Comparison of ENCODE assay signal across 22 cellular contexts in genomic region chr4:87932718-87933136, GRCh38. TPM values are rescaled to one million over a fixed set of nuclear protein-coding genes. Genes with fewer than 3 reads are reported as not detected.
"Had no signal": no experiment of that assay in that cellular context is flagged by ENCODE, and none has a peak within 500 bp of the region (broad histone marks: within the 10 kb centered on the region; RNA-seq: fewer than 3 reads in every experiment).

No MANE protein-coding gene starts in this region.

- H3K36me3 Mint-ChIP-seq: activated CD8-positive, alpha-beta memory T cell treated with anti-CD3 and anti-CD28 coated beads, Interleukin-2, amount 10 ng/mL, durations not matched to agents 7 days and 5 days; activated naive CD8-positive, alpha-beta T cell treated with anti-CD3 and anti-CD28 coated beads, Interleukin-2, amount 10 ng/mL, durations not matched to agents 7 days and 5 days had no signal

- H3K9me3 Mint-ChIP-seq: activated CD4-positive, alpha-beta memory T cell treated with anti-CD3 and anti-CD28 coated beads, Interleukin-2, amount 10 ng/mL, durations not matched to agents 7 days and 5 days; activated naive CD8-positive, alpha-beta T cell treated with anti-CD3 and anti-CD28 coated beads, Interleukin-2, amount 10 ng/mL, durations not matched to agents 7 days and 5 days had no signal

- H3K27ac ChIP-seq: brain microvascular endothelial cell, colonic mucosa, sigmoid colon, tibial nerve, vagina had no signal

- H3K4me1 Mint-ChIP-seq: activated CD4-positive, alpha-beta memory T cell treated with anti-CD3 and anti-CD28 coated beads, Interleukin-2, amount 10 ng/mL, durations not matched to agents 7 days and 5 days; activated CD8-positive, alpha-beta memory T cell treated with anti-CD3 and anti-CD28 coated beads, Interleukin-2, amount 10 ng/mL, durations not matched to agents 7 days and 5 days; activated naive CD8-positive, alpha-beta T cell treated with anti-CD3 and anti-CD28 coated beads, Interleukin-2, amount 10 ng/mL, durations not matched to agents 7 days and 5 days; activated T-helper 17 cell treated with anti-CD3 and anti-CD28 coated beads, Interleukin-2, amount 50 U/mL, for 72 hours; nephron had no signal

- H3K9me3 ChIP-seq: colonic mucosa, vagina had no signal

- H3K36me3 ChIP-seq: brain microvascular endothelial cell, colonic mucosa, sigmoid colon, tibial nerve, vagina had no signal

- H3K4me3 ChIP-seq: colonic mucosa, sigmoid colon, tibial nerve, vagina had no signal

- H3K27me3 ChIP-seq: brain microvascular endothelial cell, colonic mucosa, sigmoid colon, tibial nerve, vagina had no signal

- DNase-seq: activated CD4-positive, alpha-beta memory T cell treated with anti-CD3 and anti-CD28 coated beads, Interleukin-2, amount 10 ng/mL, durations not matched to agents 7 days and 5 days; activated CD4-positive, alpha-beta T cell treated with anti-CD3 and anti-CD28 coated beads for 48 hours; activated CD4-positive, CD25-positive, alpha-beta regulatory T cell; activated CD8-positive, alpha-beta memory T cell treated with anti-CD3 and anti-CD28 coated beads, Interleukin-2, amount 10 ng/mL, durations not matched to agents 7 days and 5 days; activated naive CD4-positive, alpha-beta T cell; activated naive CD8-positive, alpha-beta T cell treated with anti-CD3 and anti-CD28 coated beads, Interleukin-2, amount 10 ng/mL, durations not matched to agents 7 days and 5 days; anterior cingulate cortex; brain microvascular endothelial cell; central memory CD4-positive, alpha-beta T cell; colonic mucosa; hypothalamus; kidney; midbrain; sigmoid colon; stimulated activated naive CD4-positive, alpha-beta T cell had no signal

- H3K27ac Mint-ChIP-seq: activated CD4-positive, alpha-beta memory T cell treated with anti-CD3 and anti-CD28 coated beads, Interleukin-2, amount 10 ng/mL, durations not matched to agents 7 days and 5 days; activated CD8-positive, alpha-beta memory T cell treated with anti-CD3 and anti-CD28 coated beads, Interleukin-2, amount 10 ng/mL, durations not matched to agents 7 days and 5 days; activated naive CD8-positive, alpha-beta T cell treated with anti-CD3 and anti-CD28 coated beads, Interleukin-2, amount 10 ng/mL, durations not matched to agents 7 days and 5 days; activated T-helper 17 cell treated with anti-CD3 and anti-CD28 coated beads, Interleukin-2, amount 50 U/mL, for 72 hours; nephron; T-helper 2 cell treated with Interferon-gamma antibody and Interleukin-4, amounts not matched to agents 5 μg/mL and 100 μg/mL, for 36 hours had no signal

- ATAC-seq: activated CD8-positive, alpha-beta memory T cell treated with anti-CD3 and anti-CD28 coated beads, Interleukin-2, amount 10 ng/mL, durations not matched to agents 7 days and 5 days; activated T-helper 17 cell treated with anti-CD3 and anti-CD28 coated beads, Interleukin-2, amount 50 U/mL, for 72 hours; left lobe of liver had no signal

- H3K4me1 ChIP-seq: colonic mucosa, sigmoid colon, tibial nerve, vagina had no signal

- H3K4me3 Mint-ChIP-seq: activated CD4-positive, alpha-beta memory T cell treated with anti-CD3 and anti-CD28 coated beads, Interleukin-2, amount 10 ng/mL, durations not matched to agents 7 days and 5 days; activated CD8-positive, alpha-beta memory T cell treated with anti-CD3 and anti-CD28 coated beads, Interleukin-2, amount 10 ng/mL, durations not matched to agents 7 days and 5 days; activated naive CD8-positive, alpha-beta T cell treated with anti-CD3 and anti-CD28 coated beads, Interleukin-2, amount 10 ng/mL, durations not matched to agents 7 days and 5 days; activated T-helper 17 cell treated with anti-CD3 and anti-CD28 coated beads, Interleukin-2, amount 50 U/mL, for 72 hours; nephron; T-helper 2 cell treated with Interferon-gamma antibody and Interleukin-4, amounts not matched to agents 5 μg/mL and 100 μg/mL, for 36 hours had no signal

RNA-seq across cellular contexts. Expression of gene SPP1, which starts 42.8 kb away (rescaled TPM):
- total RNA-seq: lung microvascular endothelial cell had no signal
